Comparison of ENCODE assay signal across 1 cellular context in the genomic region with DNA sequence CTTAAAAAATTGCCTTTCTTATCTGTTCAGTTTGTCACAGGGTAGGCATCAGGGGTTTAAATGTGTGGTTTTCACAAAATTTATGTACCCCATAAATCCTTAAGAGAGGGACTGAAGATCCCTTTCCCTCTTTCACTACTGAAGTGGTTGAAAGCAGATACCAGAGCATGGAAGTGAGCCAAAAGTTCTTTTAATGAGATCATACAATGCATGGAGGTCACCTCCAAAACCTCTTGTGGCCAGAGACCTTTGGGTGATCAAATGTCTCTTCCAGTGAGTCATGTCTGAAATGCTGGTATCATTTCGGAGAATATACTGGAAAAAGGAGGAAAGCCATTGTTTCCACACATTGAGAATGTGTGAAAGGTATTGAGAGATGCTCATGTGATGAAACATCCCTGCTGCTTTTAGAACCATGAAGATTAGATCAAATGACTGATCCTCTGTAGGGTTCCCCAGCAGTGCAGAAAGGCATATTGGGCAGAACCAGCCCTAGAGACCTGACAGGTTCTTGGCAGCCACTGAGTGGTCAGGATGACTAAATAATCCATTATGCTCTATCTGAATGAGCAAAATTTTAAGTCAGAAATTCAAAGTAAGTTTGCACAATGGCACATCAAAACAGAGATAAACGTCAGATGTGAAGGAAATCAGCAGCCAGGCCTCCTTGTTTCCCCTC.
TF ChIP-seq lines count a peak whose summit lies in the region.

No MANE protein-coding gene starts in this region.

TF ChIP-seq in K562, 482 proteins besides CTCF, POLR2A, EP300 and RAD21 (continued from another document and continues in another):
- TF ChIP-seq, protein P1, sequence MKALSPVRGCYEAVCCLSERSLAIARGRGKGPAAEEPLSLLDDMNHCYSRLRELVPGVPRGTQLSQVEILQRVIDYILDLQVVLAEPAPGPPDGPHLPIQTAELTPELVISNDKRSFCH (CRISPR knock-in tag; IDR thresholded peaks at IDR 0.05) = no peak
- TF ChIP-seq, protein P1 (tag; IDR thresholded peaks at IDR 0.05) = peak; percentile 72; the same call in 1 of the 2 replicates
- TF ChIP-seq ZNF23 (CRISPR knock-in tag; IDR thresholded peaks at IDR 0.05) (no peak), ZBTB8A (IDR thresholded peaks at IDR 0.05; ENCODE audit: partially characterized antibody) (no peak), MEF2A (IDR thresholded peaks at IDR 0.05; ENCODE audit: control insufficient read depth, low read depth, low read length) (peak; percentile 64), PTRF (tag; IDR thresholded peaks at IDR 0.05) (no peak), POLR2AphosphoS2 (IDR thresholded peaks at IDR 0.05; ENCODE audit: low read length) (no peak), MBD2 (IDR thresholded peaks at IDR 0.05; ENCODE audit: borderline replicate concordance, low read depth) (peak; percentile 79), TRIM24 (IDR thresholded peaks at IDR 0.05) (peak; percentile 80 to 89), ZNF282 (CRISPR knock-in tag; IDR thresholded peaks at IDR 0.05) (no peak), E2F8 (IDR thresholded peaks at IDR 0.05; ENCODE audit: low read depth, partially characterized antibody) (peak; percentile 40), ZNF780A (CRISPR knock-in tag; IDR thresholded peaks at IDR 0.05) (no peak), NCOR1 (IDR thresholded peaks at IDR 0.05) (peak; percentile 92), JUN (IDR thresholded peaks at IDR 0.05; ENCODE audit: borderline replicate concordance, low read depth, low read length) (peak; percentile 81), JUN (CRISPR knock-in tag; IDR thresholded peaks at IDR 0.05; ENCODE audit: borderline replicate concordance) (no peak), HSF4 (CRISPR knock-in tag; IDR thresholded peaks at IDR 0.05; ENCODE audit: borderline replicate concordance) (no peak), C11orf30 (IDR thresholded peaks at IDR 0.05; ENCODE audit: low read depth) (peak; percentile 44), ZFP36 (IDR thresholded peaks at IDR 0.05; ENCODE audit: low read depth, low read length, partially characterized antibody) (peak; percentile 26), MEIS2 (IDR thresholded peaks at IDR 0.05; ENCODE audit: partially characterized antibody) (peak; percentile 99), NKRF (IDR thresholded peaks at IDR 0.05; ENCODE audit: borderline replicate concordance) (no peak), KAT2B (IDR thresholded peaks at IDR 0.05; ENCODE audit: low read depth, low read length) (no peak), TBP (optimal IDR thresholded peaks at IDR 0.05; ENCODE audit: low read depth, low read length) (no peak), MYC (IDR thresholded peaks at IDR 0.05; ENCODE audit: low read depth, low read length) (peak; percentile 27; the same call in 1 of the 2 replicates), MYC (CRISPR knock-in tag; IDR thresholded peaks at IDR 0.05; ENCODE audit: borderline replicate concordance, low read depth) (no peak), ESRRB (CRISPR knock-in tag; IDR thresholded peaks at IDR 0.05; ENCODE audit: borderline replicate concordance) (no peak), MEF2D (tag; conservative IDR thresholded peaks at IDR 0.05; ENCODE audit: low read depth) (peak; percentile 94), CBX2 (IDR thresholded peaks at IDR 0.05; ENCODE audit: insufficient read depth, low read length, poor library complexity, severe bottlenecking) (no peak), JUND (IDR thresholded peaks at IDR 0.05; ENCODE audit: borderline replicate concordance, low read depth, low read length) (peak; percentile 87), JUND (tag; IDR thresholded peaks at IDR 0.05; ENCODE audit: borderline replicate concordance, low read depth, low read length) (peak; percentile 98), DNMT1 (IDR thresholded peaks at IDR 0.05) (no peak), ZBTB2 (IDR thresholded peaks at IDR 0.05) (peak; percentile 78; the same call in 1 of the 2 replicates), NFIX (CRISPR knock-in tag; IDR thresholded peaks at IDR 0.05; ENCODE audit: low read depth) (peak; percentile 30; the same call in 1 of the 2 replicates), CCAR2 (IDR thresholded peaks at IDR 0.05; ENCODE audit: low read depth, low read length) (no peak), ZNF436 (CRISPR knock-in tag; IDR thresholded peaks at IDR 0.05) (no peak), ZNF444 (CRISPR knock-in tag; IDR thresholded peaks at IDR 0.05) (peak; percentile 72), SPI1 (IDR thresholded peaks at IDR 0.05; ENCODE audit: borderline replicate concordance, low read depth, low read length) (no peak), ZFP30 (CRISPR knock-in tag; IDR thresholded peaks at IDR 0.05; ENCODE audit: borderline replicate concordance) (no peak), NFIC (IDR thresholded peaks at IDR 0.05) (peak; percentile 98), NFRKB (IDR thresholded peaks at IDR 0.05; ENCODE audit: low read depth) (no peak), EHMT2 (IDR thresholded peaks at IDR 0.05) (peak; percentile 70; the same call in 1 of the 2 replicates), ATF2 (CRISPR knock-in tag; IDR thresholded peaks at IDR 0.05) (no peak), ZNF668 (CRISPR knock-in tag; IDR thresholded peaks at IDR 0.05) (no peak)
- TF ChIP-seq, protein P2, sequence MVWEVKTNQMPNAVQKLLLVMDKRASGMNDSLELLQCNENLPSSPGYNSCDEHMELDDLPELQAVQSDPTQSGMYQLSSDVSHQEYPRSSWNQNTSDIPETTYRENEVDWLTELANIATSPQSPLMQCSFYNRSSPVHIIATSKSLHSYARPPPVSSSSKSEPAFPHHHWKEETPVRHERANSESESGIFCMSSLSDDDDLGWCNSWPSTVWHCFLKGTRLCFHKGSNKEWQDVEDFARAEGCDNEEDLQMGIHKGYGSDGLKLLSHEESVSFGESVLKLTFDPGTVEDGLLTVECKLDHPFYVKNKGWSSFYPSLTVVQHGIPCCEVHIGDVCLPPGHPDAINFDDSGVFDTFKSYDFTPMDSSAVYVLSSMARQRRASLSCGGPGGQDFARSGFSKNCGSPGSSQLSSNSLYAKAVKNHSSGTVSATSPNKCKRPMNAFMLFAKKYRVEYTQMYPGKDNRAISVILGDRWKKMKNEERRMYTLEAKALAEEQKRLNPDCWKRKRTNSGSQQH (CRISPR knock-in tag; IDR thresholded peaks at IDR 0.05) = peak; percentile 38; the same call in 1 of the 2 replicates
- TF ChIP-seq, protein P3, sequence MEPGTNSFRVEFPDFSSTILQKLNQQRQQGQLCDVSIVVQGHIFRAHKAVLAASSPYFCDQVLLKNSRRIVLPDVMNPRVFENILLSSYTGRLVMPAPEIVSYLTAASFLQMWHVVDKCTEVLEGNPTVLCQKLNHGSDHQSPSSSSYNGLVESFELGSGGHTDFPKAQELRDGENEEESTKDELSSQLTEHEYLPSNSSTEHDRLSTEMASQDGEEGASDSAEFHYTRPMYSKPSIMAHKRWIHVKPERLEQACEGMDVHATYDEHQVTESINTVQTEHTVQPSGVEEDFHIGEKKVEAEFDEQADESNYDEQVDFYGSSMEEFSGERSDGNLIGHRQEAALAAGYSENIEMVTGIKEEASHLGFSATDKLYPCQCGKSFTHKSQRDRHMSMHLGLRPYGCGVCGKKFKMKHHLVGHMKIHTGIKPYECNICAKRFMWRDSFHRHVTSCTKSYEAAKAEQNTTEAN (CRISPR knock-in tag; IDR thresholded peaks at IDR 0.05) = no peak
